In the genomic region with DNA sequence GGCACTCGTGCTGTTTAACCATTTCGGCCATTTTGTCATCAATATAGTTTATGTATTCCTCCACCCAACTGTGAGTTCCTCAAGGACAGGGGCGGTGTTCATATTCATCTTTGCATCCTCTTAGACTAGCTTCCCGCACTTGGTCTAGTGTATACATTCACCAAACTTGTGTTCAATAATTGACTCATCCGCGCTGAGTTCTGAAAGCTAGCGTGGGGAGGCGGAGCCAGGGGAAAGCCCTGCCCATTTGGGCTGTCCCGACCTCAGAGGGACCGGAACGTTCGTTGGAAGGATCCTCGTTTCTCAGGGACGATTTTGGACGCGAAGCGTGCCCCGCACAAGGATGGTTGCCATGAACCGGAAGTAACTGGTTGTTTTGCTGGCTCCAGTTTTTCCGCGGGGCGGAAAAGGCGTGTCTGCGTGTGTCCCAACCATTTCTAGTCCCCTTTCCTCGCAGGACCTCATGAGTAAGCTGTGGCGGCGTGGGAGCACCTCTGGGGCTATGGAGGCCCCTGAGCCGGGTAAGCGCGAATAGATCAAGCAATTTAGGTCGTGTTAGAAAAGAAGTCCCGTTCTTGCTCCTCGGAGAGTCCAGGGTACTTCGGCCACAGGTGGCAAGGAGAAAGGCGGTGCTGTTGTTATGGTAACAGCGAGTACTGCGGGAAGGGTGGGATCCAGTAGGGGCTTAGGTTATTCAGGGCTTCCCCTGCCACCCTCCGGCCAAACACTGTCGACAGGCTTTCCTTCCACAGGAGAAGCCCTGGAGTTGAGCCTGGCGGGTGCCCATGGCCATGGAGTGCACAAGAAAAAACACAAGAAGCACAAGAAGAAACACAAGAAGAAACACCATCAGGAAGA, we compare ENCODE assay signal across 1 cellular context.
TF ChIP-seq lines count a peak whose summit lies in the region.

Gene INO80B, plus strand, starts transcription at position 434 of the 858 bp plus-strand sequence. Its CDS starts 30 bp downstream, at position 464.

TF ChIP-seq in GM12878, 131 proteins besides CTCF, POLR2A, EP300 and RAD21 (continued from another document):
- no peak for TF ChIP-seq ATF3 (IDR thresholded peaks at IDR 0.05; ENCODE audit: borderline replicate concordance, extremely low read depth, low read depth, low read length)
- TF ChIP-seq CBFB (IDR thresholded peaks at IDR 0.05; ENCODE audit: low read depth) = peak; percentile 49; the same call in 1 of the 2 replicates
- TF ChIP-seq, protein P1, sequence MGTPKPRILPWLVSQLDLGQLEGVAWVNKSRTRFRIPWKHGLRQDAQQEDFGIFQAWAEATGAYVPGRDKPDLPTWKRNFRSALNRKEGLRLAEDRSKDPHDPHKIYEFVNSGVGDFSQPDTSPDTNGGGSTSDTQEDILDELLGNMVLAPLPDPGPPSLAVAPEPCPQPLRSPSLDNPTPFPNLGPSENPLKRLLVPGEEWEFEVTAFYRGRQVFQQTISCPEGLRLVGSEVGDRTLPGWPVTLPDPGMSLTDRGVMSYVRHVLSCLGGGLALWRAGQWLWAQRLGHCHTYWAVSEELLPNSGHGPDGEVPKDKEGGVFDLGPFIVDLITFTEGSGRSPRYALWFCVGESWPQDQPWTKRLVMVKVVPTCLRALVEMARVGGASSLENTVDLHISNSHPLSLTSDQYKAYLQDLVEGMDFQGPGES (IDR thresholded peaks at IDR 0.05) = peak; percentile 60; the same call in 1 of the 2 replicates
- no peak for TF ChIP-seq KAT2A (conservative IDR thresholded peaks at IDR 0.05; ENCODE audit: control insufficient read depth, low read depth, low read length)
- TF ChIP-seq POLR2AphosphoS5 (IDR thresholded peaks at IDR 0.05; ENCODE audit: low read length) = peak; percentile 72
- peak; percentile 74; the same call in 1 of the 2 replicates for TF ChIP-seq ELK1 (IDR thresholded peaks at IDR 0.05; ENCODE audit: low read depth, low read length)
- TF ChIP-seq WRNIP1 (IDR thresholded peaks at IDR 0.05; ENCODE audit: borderline replicate concordance, low read depth, low read length) = peak; percentile 99; the same call in 1 of the 2 replicates
- peak; percentile 89 for TF ChIP-seq IRF4 (IDR thresholded peaks at IDR 0.05; ENCODE audit: low read depth, low read length)
- no peak for TF ChIP-seq CBX3 (IDR thresholded peaks at IDR 0.05; ENCODE audit: borderline replicate concordance, low read depth)
- peak; percentile 97 for TF ChIP-seq RELA (IDR thresholded peaks at IDR 0.05; ENCODE audit: borderline replicate concordance, partially characterized antibody)
- TF ChIP-seq CHD2 (IDR thresholded peaks at IDR 0.05; ENCODE audit: borderline replicate concordance, low read depth, low read length) = peak; percentile 86
- TF ChIP-seq, protein P2, sequence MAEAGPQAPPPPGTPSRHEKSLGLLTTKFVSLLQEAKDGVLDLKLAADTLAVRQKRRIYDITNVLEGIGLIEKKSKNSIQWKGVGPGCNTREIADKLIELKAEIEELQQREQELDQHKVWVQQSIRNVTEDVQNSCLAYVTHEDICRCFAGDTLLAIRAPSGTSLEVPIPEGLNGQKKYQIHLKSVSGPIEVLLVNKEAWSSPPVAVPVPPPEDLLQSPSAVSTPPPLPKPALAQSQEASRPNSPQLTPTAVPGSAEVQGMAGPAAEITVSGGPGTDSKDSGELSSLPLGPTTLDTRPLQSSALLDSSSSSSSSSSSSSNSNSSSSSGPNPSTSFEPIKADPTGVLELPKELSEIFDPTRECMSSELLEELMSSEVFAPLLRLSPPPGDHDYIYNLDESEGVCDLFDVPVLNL (IDR thresholded peaks at IDR 0.05; ENCODE audit: low read depth, low read length) = no peak
- no peak for TF ChIP-seq NFYA (IDR thresholded peaks at IDR 0.05; ENCODE audit: borderline replicate concordance, low read depth, low read length)
- peak; percentile 100 for TF ChIP-seq ZNF207 (IDR thresholded peaks at IDR 0.05; ENCODE audit: borderline replicate concordance)
- no peak for TF ChIP-seq MTA3 (IDR thresholded peaks at IDR 0.05; ENCODE audit: borderline replicate concordance, low read length)
- TF ChIP-seq NFIC (IDR thresholded peaks at IDR 0.05; ENCODE audit: low read depth, low read length) = no peak
- peak; percentile 96 for TF ChIP-seq BMI1 (IDR thresholded peaks at IDR 0.05; ENCODE audit: borderline replicate concordance)
- TF ChIP-seq TARDBP (IDR thresholded peaks at IDR 0.05; ENCODE audit: borderline replicate concordance) = peak; percentile 91; the same call in 1 of the 2 replicates
- TF ChIP-seq ZNF24 (IDR thresholded peaks at IDR 0.05) = peak; percentile 72; the same call in 1 of the 2 replicates
- no peak for TF ChIP-seq SMARCA5 (IDR thresholded peaks at IDR 0.05)
- no peak for TF ChIP-seq YBX1 (IDR thresholded peaks at IDR 0.05)
- TF ChIP-seq PAX5 (IDR thresholded peaks at IDR 0.05; ENCODE audit: borderline replicate concordance, low read depth, low read length) = peak; percentile 58; the same call in 1 of the 2 replicates
- TF ChIP-seq MYB (IDR thresholded peaks at IDR 0.05; ENCODE audit: borderline replicate concordance, low read depth, low read length) = peak; percentile 64; the same call in 1 of the 2 replicates
- no peak; the same call in 1 of the 2 replicates for TF ChIP-seq ATF2 (IDR thresholded peaks at IDR 0.05; ENCODE audit: low read length)
